Comparison of ENCODE assay signal across 33 cellular contexts in genomic region chr15:60644903-60645302, GRCh38.
"Had no signal": no experiment of that assay in that cellular context is flagged by ENCODE, and none has a peak within 500 bp of the region (broad histone marks: within the 10 kb centered on the region; RNA-seq: fewer than 3 reads in every experiment).

No MANE protein-coding gene starts in this region.

- DNase-seq: activated CD4-positive, alpha-beta memory T cell treated with anti-CD3 and anti-CD28 coated beads for 36 hours; activated CD4-positive, alpha-beta T cell treated with anti-CD3 and anti-CD28 coated beads, Interleukin-2, amount 10 ng/mL, durations not matched to agents 24 days and 14 days; activated CD4-positive, CD25-positive, alpha-beta regulatory T cell treated with anti-CD3 and anti-CD28 coated beads, Interleukin-2, amount 50 U/mL, for 72 hours; activated CD8-positive, alpha-beta memory T cell treated with anti-CD3 and anti-CD28 coated beads, Interleukin-2, amount 50 U/mL, for 4 hours; activated gamma-delta T cell treated with Interleukin-2 at 50 U/mL for 16 hours; activated naive CD4-positive, alpha-beta T cell treated with anti-CD3 and anti-CD28 coated beads, Interleukin-2, amount 50 U/mL, for 16 hours; activated T-cell treated with anti-CD3 and anti-CD28 coated beads, Interleukin-2, amount 50 U/mL, for 1 hour; amniotic stem cell; brain microvascular endothelial cell; heart left ventricle; hypothalamus; immature natural killer cell; kidney; left colon; mammary epithelial cell; midbrain; naive thymus-derived CD4-positive, alpha-beta T cell; occipital lobe; right cardiac atrium; stimulated activated CD4-positive, alpha-beta T cell treated with anti-CD3 and anti-CD28 coated beads, Interleukin-15, amount 100 ng/mL, for 24 hours; stimulated activated CD4-positive, alpha-beta T cell treated with anti-CD3 and anti-CD28 coated beads, Interleukin-2, amount 100 ng/mL, for 24 hours; stimulated activated naive B cell treated with anti-CD40 and anti-IgM and Interleukin-4, amounts not matched to agents 10 μg/mL and 1 μg/mL and 100 μg/mL, for 72 hours; stomach; T-helper 1 cell; thyroid gland; upper lobe of left lung; WERI-Rb-1 had no signal

- H3K9me3 ChIP-seq: gastroesophageal sphincter, heart left ventricle, stomach, thyroid gland, upper lobe of left lung had no signal

- H3K4me1 ChIP-seq: gastroesophageal sphincter, parathyroid adenoma had no signal

- H3K4me3 ChIP-seq: gastroesophageal sphincter, heart left ventricle, neural progenitor cell, stomach, thyroid gland, upper lobe of left lung had no signal

- H3K27me3 ChIP-seq: brain microvascular endothelial cell, gastroesophageal sphincter, heart left ventricle, neural progenitor cell, stomach, thyroid gland, upper lobe of left lung had no signal

- H3K9ac ChIP-seq: neural progenitor cell, parathyroid adenoma had no signal

- H3K36me3 ChIP-seq: brain microvascular endothelial cell, gastroesophageal sphincter, heart left ventricle, neural progenitor cell, stomach, thyroid gland, upper lobe of left lung, WERI-Rb-1 had no signal

- H3K27ac ChIP-seq: brain microvascular endothelial cell, epithelial cell of prostate, gastroesophageal sphincter, neural progenitor cell, parathyroid adenoma, stomach, thyroid gland, upper lobe of left lung, WERI-Rb-1 had no signal

- FAIRE-seq: astrocyte, kidney, TTC549 had no signal
